ENCODE assay signal across 1 cellular context in genomic region chr19:50050406-50051223, GRCh38.
TF ChIP-seq lines count a peak whose summit lies in the region.

No MANE protein-coding gene starts in this region.

TF ChIP-seq in K562, 482 proteins besides CTCF, POLR2A, EP300 and RAD21 (continued from another document):
- TF ChIP-seq RBBP5 (IDR thresholded peaks at IDR 0.05; ENCODE audit: borderline replicate concordance, insufficient read depth, low read length, poor library complexity, severe bottlenecking), result peak; percentile 30
- no peak for TF ChIP-seq MCM7 (IDR thresholded peaks at IDR 0.05)
- peak; percentile 79 for TF ChIP-seq NEUROD1 (IDR thresholded peaks at IDR 0.05; ENCODE audit: borderline replicate concordance, low read depth, low read length, partially characterized antibody)
- peak; percentile 71 for TF ChIP-seq KLF16 (IDR thresholded peaks at IDR 0.05)
- 0 out of 2 replicates have a peak, but pooled peaks have one; percentile 1 for TF ChIP-seq SPI1 (IDR thresholded peaks at IDR 0.05; ENCODE audit: borderline replicate concordance, low read depth, low read length)
- TF ChIP-seq MAFK (IDR thresholded peaks at IDR 0.05; ENCODE audit: low read length), result peak; percentile 13; the same call in 1 of the 2 replicates
- TF ChIP-seq HDAC1 (IDR thresholded peaks at IDR 0.05), result 0 out of 4 replicates have a peak, but pooled peaks of 1 of the 2 experiments have one; percentile 36
- peak; percentile 11; the same call in 1 of the 2 replicates for TF ChIP-seq BHLHE40 (IDR thresholded peaks at IDR 0.05; ENCODE audit: low read length)
- peak; percentile 86 for TF ChIP-seq PKNOX1 (IDR thresholded peaks at IDR 0.05)
- peak; percentile 70 for TF ChIP-seq POLR2G (IDR thresholded peaks at IDR 0.05; ENCODE audit: low read depth, low read length)
- TF ChIP-seq RBM22 (IDR thresholded peaks at IDR 0.05; ENCODE audit: low read depth, low read length, poor library complexity, severe bottlenecking), result peak; percentile 97
- TF ChIP-seq TFAP4 (CRISPR knock-in tag; IDR thresholded peaks at IDR 0.05; ENCODE audit: borderline replicate concordance), result peak; percentile 27; the same call in 1 of the 2 replicates
- TF ChIP-seq SUPT5H (IDR thresholded peaks at IDR 0.05), result peak; percentile 46; the same call in 1 of the 2 replicates
